In the genomic region with DNA sequence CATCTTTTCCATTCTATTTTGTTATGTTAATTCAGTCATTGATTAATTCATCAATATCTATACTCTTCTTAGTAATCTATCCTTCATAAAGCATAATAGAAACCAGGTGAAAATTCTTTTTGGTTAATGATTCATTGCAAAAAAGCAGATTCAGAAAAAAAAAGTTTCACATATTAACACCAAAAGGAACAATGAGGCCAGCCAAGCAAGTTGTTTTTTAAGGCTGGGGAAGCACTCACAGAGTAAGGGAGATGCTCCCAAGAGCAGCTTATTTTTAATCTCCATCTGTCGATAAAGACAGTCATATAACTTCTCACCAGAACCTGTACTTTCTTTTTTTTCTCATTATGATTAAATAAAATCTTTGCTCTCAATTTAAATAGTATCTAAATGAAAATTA, we compare ENCODE assay signal across 22 cellular contexts.
"Had no signal": no experiment of that assay in that cellular context is flagged by ENCODE, and none has a peak within 500 bp of the region (broad histone marks: within the 10 kb centered on the region; RNA-seq: fewer than 3 reads in every experiment).

No MANE protein-coding gene starts in this region.

- H3K27me3 ChIP-seq: body of pancreas, colonic mucosa, heart right ventricle, upper lobe of left lung had no signal

- H3K9me3 ChIP-seq: body of pancreas, colonic mucosa, heart right ventricle, prostate gland, thoracic aorta, upper lobe of left lung had no signal

- DNase-seq: activated CD4-positive, alpha-beta T cell treated with anti-CD3 and anti-CD28 coated beads, Interleukin-2, amount 10 ng/mL, durations not matched to agents 7 days and 5 days; activated CD8-positive, alpha-beta T cell treated with anti-CD3 and anti-CD28 coated beads, Interleukin-2, amount 10 ng/mL, durations not matched to agents 7 days and 5 days; activated naive CD4-positive, alpha-beta T cell treated with Interleukin-2 at 50 U/mL for 16 hours; activated naive CD8-positive, alpha-beta T cell treated with anti-CD3 and anti-CD28 coated beads, Interleukin-2, amount 10 ng/mL, durations not matched to agents 7 days and 5 days; activated T-cell treated with anti-CD3 and anti-CD28 coated beads, Interleukin-2, amount 50 U/mL, for 24 hours; body of pancreas; colonic mucosa; foreskin melanocyte; heart right ventricle; immature natural killer cell; kidney glomerular epithelial cell; stimulated activated CD4-positive, alpha-beta T cell treated with anti-CD3 and anti-CD28 coated beads, Interleukin-4, amount 100 ng/mL, for 4 hours; T-cell; upper lobe of left lung had no signal

- H3K36me3 ChIP-seq: colonic mucosa, prostate gland, thoracic aorta, upper lobe of left lung had no signal

- H3K27me3 Mint-ChIP-seq: activated CD4-positive, alpha-beta T cell treated with anti-CD3 and anti-CD28 coated beads, Interleukin-2, amount 10 ng/mL, durations not matched to agents 7 days and 5 days; activated naive CD8-positive, alpha-beta T cell treated with anti-CD3 and anti-CD28 coated beads, Interleukin-2, amount 10 ng/mL, durations not matched to agents 7 days and 5 days; activated T-cell treated with anti-CD3 and anti-CD28 coated beads, Interleukin-2, amount 50 U/mL, for 24 hours; central memory CD8-positive, alpha-beta T cell; memory B cell; stimulated activated memory B cell treated with anti-CD40 and anti-IgM and Interleukin-4, amounts not matched to agents 10 μg/mL and 1 μg/mL and 100 μg/mL, for 72 hours; T-cell had no signal

- ATAC-seq: activated CD8-positive, alpha-beta T cell treated with anti-CD3 and anti-CD28 coated beads, Interleukin-2, amount 10 ng/mL, durations not matched to agents 7 days and 5 days; body of pancreas; stimulated activated memory B cell treated with anti-CD40 and anti-IgM and Interleukin-4, amounts not matched to agents 10 μg/mL and 1 μg/mL and 100 μg/mL, for 72 hours; T-cell had no signal

- H3K4me3 Mint-ChIP-seq: activated CD4-positive, alpha-beta T cell treated with anti-CD3 and anti-CD28 coated beads, Interleukin-2, amount 10 ng/mL, durations not matched to agents 7 days and 5 days; activated CD8-positive, alpha-beta T cell treated with anti-CD3 and anti-CD28 coated beads, Interleukin-2, amount 10 ng/mL, durations not matched to agents 7 days and 5 days; activated naive CD8-positive, alpha-beta T cell treated with anti-CD3 and anti-CD28 coated beads, Interleukin-2, amount 10 ng/mL, durations not matched to agents 7 days and 5 days; activated T-cell treated with anti-CD3 and anti-CD28 coated beads, Interleukin-2, amount 50 U/mL, for 24 hours; central memory CD8-positive, alpha-beta T cell; immature natural killer cell; memory B cell; neural crest cell; stimulated activated memory B cell treated with anti-CD40 and anti-IgM and Interleukin-4, amounts not matched to agents 10 μg/mL and 1 μg/mL and 100 μg/mL, for 72 hours; T-cell had no signal

- H3K4me1 ChIP-seq: body of pancreas, colonic mucosa, prostate gland, upper lobe of left lung had no signal

- H3K36me3 Mint-ChIP-seq: activated naive CD8-positive, alpha-beta T cell treated with anti-CD3 and anti-CD28 coated beads, Interleukin-2, amount 10 ng/mL, durations not matched to agents 7 days and 5 days; immature natural killer cell; memory B cell; stimulated activated memory B cell treated with anti-CD40 and anti-IgM and Interleukin-4, amounts not matched to agents 10 μg/mL and 1 μg/mL and 100 μg/mL, for 72 hours; T-cell had no signal

- H3K9me3 Mint-ChIP-seq: activated CD4-positive, alpha-beta T cell treated with anti-CD3 and anti-CD28 coated beads, Interleukin-2, amount 10 ng/mL, durations not matched to agents 7 days and 5 days; activated naive CD8-positive, alpha-beta T cell treated with anti-CD3 and anti-CD28 coated beads, Interleukin-2, amount 10 ng/mL, durations not matched to agents 7 days and 5 days; activated T-cell treated with anti-CD3 and anti-CD28 coated beads, Interleukin-2, amount 50 U/mL, for 24 hours; activated T-helper 2 cell treated with anti-CD3 and anti-CD28 coated beads, Interferon-gamma antibody, Interleukin-2, Interleukin-4, amounts not matched to agents 10 μg/mL and 5 μg/mL and 100 μg/mL, durations not matched to agents 14 hours and 24 hours and 36 hours; memory B cell; neural crest cell; stimulated activated memory B cell treated with anti-CD40 and anti-IgM and Interleukin-4, amounts not matched to agents 10 μg/mL and 1 μg/mL and 100 μg/mL, for 72 hours; T-cell had no signal

- H3K27ac Mint-ChIP-seq: activated CD4-positive, alpha-beta T cell treated with anti-CD3 and anti-CD28 coated beads, Interleukin-2, amount 10 ng/mL, durations not matched to agents 7 days and 5 days; activated CD8-positive, alpha-beta T cell treated with anti-CD3 and anti-CD28 coated beads, Interleukin-2, amount 10 ng/mL, durations not matched to agents 7 days and 5 days; activated naive CD8-positive, alpha-beta T cell treated with anti-CD3 and anti-CD28 coated beads, Interleukin-2, amount 10 ng/mL, durations not matched to agents 7 days and 5 days; activated T-cell treated with anti-CD3 and anti-CD28 coated beads, Interleukin-2, amount 50 U/mL, for 24 hours; activated T-helper 2 cell treated with anti-CD3 and anti-CD28 coated beads, Interferon-gamma antibody, Interleukin-2, Interleukin-4, amounts not matched to agents 10 μg/mL and 5 μg/mL and 100 μg/mL, durations not matched to agents 14 hours and 24 hours and 36 hours; immature natural killer cell; memory B cell; stimulated activated memory B cell treated with anti-CD40 and anti-IgM and Interleukin-4, amounts not matched to agents 10 μg/mL and 1 μg/mL and 100 μg/mL, for 72 hours; T-cell had no signal

- H3K4me1 Mint-ChIP-seq: activated CD4-positive, alpha-beta T cell treated with anti-CD3 and anti-CD28 coated beads, Interleukin-2, amount 10 ng/mL, durations not matched to agents 7 days and 5 days; activated naive CD8-positive, alpha-beta T cell treated with anti-CD3 and anti-CD28 coated beads, Interleukin-2, amount 10 ng/mL, durations not matched to agents 7 days and 5 days; central memory CD8-positive, alpha-beta T cell; immature natural killer cell; memory B cell; neural crest cell; stimulated activated memory B cell treated with anti-CD40 and anti-IgM and Interleukin-4, amounts not matched to agents 10 μg/mL and 1 μg/mL and 100 μg/mL, for 72 hours; T-cell had no signal

- H3K27ac ChIP-seq: body of pancreas, colonic mucosa, prostate gland, thoracic aorta, upper lobe of left lung had no signal

- H3K4me3 ChIP-seq: body of pancreas, colonic mucosa, heart right ventricle, prostate gland, smooth muscle cell, thoracic aorta, upper lobe of left lung had no signal
